Comparison of ENCODE assay signal across 10 cellular contexts in genomic region chr1:220734571-220735326, GRCh38. TPM values are rescaled to one million over a fixed set of nuclear protein-coding genes. Genes with fewer than 3 reads are reported as not detected.
DNase-seq lines count a peak whose midpoint lies in the region; ATAC-seq, FAIRE-seq and TF ChIP-seq lines count a peak whose summit lies in the region.
"Had no signal": no experiment of that assay in that cellular context is flagged by ENCODE, and none has a peak within 500 bp of the region (broad histone marks: within the 10 kb centered on the region; RNA-seq: fewer than 3 reads in every experiment).

No MANE protein-coding gene starts in this region.

- ATAC-seq in GM21381 (IDR thresholded peaks at IDR 0.05; ENCODE audit: unreplicated experiment): no peak

- FAIRE-seq in GM12891 (lab: Jason Lieb, UNC): no peak

- no peak for TF ChIP-seq POLR2A in GM12891 (IDR thresholded peaks at IDR 0.05; ENCODE audit: low read depth, low read length)

- in situ Hi-C loops in KBM-7 (cut with MboI; ENCODE audit: low pct_unique_long_range_greater_than_20kb, low sequenced_read_pairs): no loop called here

- DNase-seq in DMS53 treated with DMSO at 0.1 percent for 48 hours (lab: John Stamatoyannopoulos, UW; ENCODE audit: unreplicated experiment) (peak; percentile 68), NCI-H460 (ENCODE audit: extremely low read depth, low read depth) (peak; percentile 23), epithelial cell of prostate (ENCODE audit: low read depth, low spot score) (peak; percentile 10), non-pigmented ciliary epithelial cell (ENCODE audit: low read depth) (peak; percentile 71), KBM-7 (no peak), SHP77 treated with DMSO at 0.1 percent for 48 hours (lab: John Stamatoyannopoulos, UW) (no peak), GM12891 (ENCODE audit: insufficient read length, low spot score) (no peak)
- DNase-seq: activated naive CD4-positive, alpha-beta T cell treated with anti-CD3 and anti-CD28 coated beads, Interleukin-2, amount 50 U/mL, for 16 hours had no signal

- peak overlapping the region; percentile 40 for H3K27ac ChIP-seq in epithelial cell of prostate
- H3K27ac ChIP-seq: neural progenitor cell had no signal

TF ChIP-seq in GM12891, 5 proteins besides CTCF, POLR2A, EP300 and RAD21:
- no peak for TF ChIP-seq SPI1 (IDR thresholded peaks at IDR 0.05; ENCODE audit: low read depth, low read length)
- no peak for TF ChIP-seq POLR2AphosphoS5 (IDR thresholded peaks at IDR 0.05; ENCODE audit: low read depth, low read length)
- no peak for TF ChIP-seq POU2F2 (IDR thresholded peaks at IDR 0.05; ENCODE audit: low read depth, low read length)
- TF ChIP-seq PAX5 (IDR thresholded peaks at IDR 0.05; ENCODE audit: insufficient read depth, low read length, severe bottlenecking): no peak

RNA-seq across cellular contexts. Expression of gene MTARC2, which starts 13.4 kb away (rescaled TPM):
- 7.3 and 10.7 TPM in 2 replicates for total RNA-seq in NCI-H460 (2014; rRNA removed; shearing (Covaris generic))
- polyA plus RNA-seq in NCI-H460 (2014; cell fraction: nucleus; rRNA removed): 31.9 and 46.3 TPM in 2 replicates
- not detected for polyA plus RNA-seq in GM12891 (2012; ENCODE audit: low read depth, missing spikeins)

RNA-seq across cellular contexts. Expression of gene C1orf115, which starts 44.6 kb away (rescaled TPM):
- 3.8 and 5.7 TPM in 2 replicates for total RNA-seq in NCI-H460 (2014; rRNA removed; shearing (Covaris generic))
- polyA plus RNA-seq in NCI-H460 (2014; cell fraction: nucleus; rRNA removed): 1.2 and 3.2 TPM in 2 replicates
- polyA plus RNA-seq in GM12891 (2012; ENCODE audit: low read depth, missing spikeins): not detected

RNA-seq across cellular contexts. Expression of gene MTARC1, which starts 52.0 kb away (rescaled TPM):
- total RNA-seq in NCI-H460 (2014; rRNA removed; shearing (Covaris generic)): 9.4 and 10.9 TPM in 2 replicates
- polyA plus RNA-seq in NCI-H460 (2014; cell fraction: nucleus; rRNA removed): 15.0 and 16.8 TPM in 2 replicates
- polyA plus RNA-seq in GM12891 (2012; ENCODE audit: low read depth, missing spikeins): not detected

Comparison
In these comparisons a context has a peak if more than half of its experiments do, and no peak if none do; other contexts are left out.
1. DNase-seq: peak in DMS53 treated with DMSO at 0.1 percent for 48 hours (single experiment), NCI-H460 (single experiment), epithelial cell of prostate (single experiment) and non-pigmented ciliary epithelial cell (single experiment); none in KBM-7 (single experiment), SHP77 treated with DMSO at 0.1 percent for 48 hours (single experiment) and GM12891 (single experiment).